In genomic region chr5:172439785-172440480, GRCh38 we compare ENCODE assay signal across 17 cellular contexts. TPM values are rescaled to one million over a fixed set of nuclear protein-coding genes. Genes with fewer than 3 reads are reported as not detected.
DNase-seq lines count a peak whose midpoint lies in the region; ATAC-seq, FAIRE-seq and TF ChIP-seq lines count a peak whose summit lies in the region.
"Had no signal": no experiment of that assay in that cellular context is flagged by ENCODE, and none has a peak within 500 bp of the region (broad histone marks: within the 10 kb centered on the region; RNA-seq: fewer than 3 reads in every experiment).

No MANE protein-coding gene starts in this region.

- H3K4me1 ChIP-seq in kidney (ENCODE audit: control insufficient read depth in 1 of 2, insufficient read depth in 1 of 2, low read depth in 1 of 2, low read length in 2 of 2) = peaks cover 0 to 3% of the 10 kb centered on the region in 2 donors

- H3K36me3 ChIP-seq in kidney (ENCODE audit: control insufficient read depth in 1 of 2, insufficient read depth in 2 of 2, low read length in 2 of 2) = no peaks in the 10 kb centered on the region

- DNase-seq in DMS79 (lab: John Stamatoyannopoulos, UW) (peak; percentile 45), left kidney (ENCODE audit: low read depth, low spot score) (peak; percentile 12), substantia nigra (lab: John Stamatoyannopoulos, UW) (peak in 25 of 49 donors; percentile 26 to 75 (median 51)), GDM1 (lab: John Stamatoyannopoulos, UW) (no peak), NCI-H187 treated with DMSO at 0.1 percent for 48 hours (lab: John Stamatoyannopoulos, UW) (no peak), kidney (no peak)
- DNase-seq: activated T-cell treated with anti-CD3 and anti-CD28 coated beads, Interleukin-2, amount 50 U/mL, for 72 hours; body of pancreas; naive B cell; NCI-H2107; NCI-H526; small intestine; stimulated activated CD4-positive, alpha-beta T cell treated with anti-CD3 and anti-CD28 coated beads, Interleukin-4, amount 100 ng/mL, for 1 hour had no signal

- FAIRE-seq in kidney (lab: Jason Lieb, UNC) = no peak
- FAIRE-seq: small intestine had no signal

- no peaks in the 10 kb centered on the region for H3K9me3 ChIP-seq in kidney (ENCODE audit: control insufficient read depth in 1 of 2, low read length in 2 of 2)
- H3K9me3 ChIP-seq: body of pancreas had no signal

- no peak for ATAC-seq in GM19395 (IDR thresholded peaks at IDR 0.05; ENCODE audit: unreplicated experiment)
- ATAC-seq: activated CD4-positive, CD25-positive, alpha-beta regulatory T cell treated with anti-CD3 and anti-CD28 coated beads, Interleukin-2, amount 50 U/mL, for 24 hours; activated T-cell treated with anti-CD3 and anti-CD28 coated beads, Interleukin-2, amount 50 U/mL, for 72 hours; body of pancreas had no signal

- H3K4me3 ChIP-seq in kidney (ENCODE audit: low read length in 2 of 2) = no peak overlapping the region
- H3K4me3 ChIP-seq: body of pancreas had no signal

- intact Hi-C loops in kidney (cut with DNase I) = no loop called here

- H3K27ac ChIP-seq in cingulate gyrus (ENCODE audit: low read depth, low read length) (peak overlapping the region; percentile 30), substantia nigra (ENCODE audit: low read depth, low read length, poor library complexity, severe bottlenecking) (peak overlapping the region; percentile 19), kidney (ENCODE audit: low read depth in 2 of 2, low read length in 2 of 2) (no peak overlapping the region)
- H3K27ac ChIP-seq: body of pancreas, KMS-11 had no signal

- H3K9ac ChIP-seq in kidney (ENCODE audit: low read length in 2 of 2) = no peak overlapping the region
- H3K9ac ChIP-seq: KMS-11 had no signal

- no peak for TF ChIP-seq CTCF in kidney (IDR thresholded peaks at IDR 0.05; ENCODE audit: borderline replicate concordance, extremely low read depth, insufficient read depth)

RNA-seq across cellular contexts. Expression of gene SH3PXD2B, which starts 14.4 kb away (rescaled TPM):
- total RNA-seq in kidney = 22.8 TPM
- 3.1 TPM for polyA plus RNA-seq in kidney (ENCODE audit: insufficient read depth, low read depth, low replicate concordance)

Comparison
In these comparisons a context has a peak if more than half of its experiments do, and no peak if none do; other contexts are left out.
1. DNase-seq: peak in DMS79 (single experiment), left kidney (single experiment) and substantia nigra (25 of 49); none in GDM1 (single experiment), NCI-H187 treated with DMSO at 0.1 percent for 48 hours (single experiment) and kidney (single experiment).
2. H3K27ac ChIP-seq: peak in cingulate gyrus (single experiment) and substantia nigra (single experiment); none in kidney (0 of 2).